14 cellular contexts compared by ENCODE assay signal in the genomic region with DNA sequence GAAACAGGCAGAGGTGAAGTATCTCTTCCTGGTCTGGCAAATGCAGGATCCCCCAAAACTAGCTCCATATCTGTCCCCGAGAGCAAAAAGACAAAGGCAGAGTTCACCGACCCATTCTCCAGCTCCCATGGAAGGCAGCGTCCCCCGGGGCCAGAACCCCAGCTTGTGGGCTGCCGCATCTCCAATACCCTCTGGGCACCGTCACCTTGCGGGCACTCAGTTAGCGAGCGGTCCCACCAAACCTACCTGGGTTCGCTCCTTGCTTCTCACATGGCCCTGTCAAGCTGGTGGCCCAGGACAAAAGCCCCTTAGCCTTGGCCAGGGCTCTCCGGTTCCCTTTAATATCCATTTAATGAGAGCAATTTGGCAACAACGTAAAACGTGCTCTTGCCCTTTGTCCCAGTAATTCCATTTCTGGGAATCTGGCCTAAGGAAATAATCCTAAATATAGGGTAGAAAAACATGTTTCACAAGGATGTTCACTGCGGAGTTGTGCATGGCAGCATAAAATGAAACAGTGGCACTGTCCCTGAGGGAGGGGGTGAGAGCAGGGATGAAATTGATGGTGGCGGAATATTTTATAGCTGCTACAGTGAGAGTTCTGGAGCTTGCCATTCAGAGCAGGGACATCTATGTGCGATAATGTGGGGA.
A peak's percentile ranks its signal among the peaks of the same experiment; 100 is the strongest.
DNase-seq lines count a peak whose midpoint lies in the region; ATAC-seq and TF ChIP-seq lines count a peak whose summit lies in the region.
"Had no signal": no experiment of that assay in that cellular context is flagged by ENCODE, and none has a peak within 500 bp of the region (broad histone marks: within the 10 kb centered on the region; RNA-seq: fewer than 3 reads in every experiment).

No MANE protein-coding gene starts in this region.

- H3K4me3 ChIP-seq in epithelial cell of esophagus (ENCODE audit: low read length): no peak overlapping the region
- H3K4me3 ChIP-seq in vagina: no peak overlapping the region
- H3K4me3 ChIP-seq: K562 had no signal

- DNase-seq in NCI-H748 (lab: John Stamatoyannopoulos, UW; ENCODE audit: unreplicated experiment): peak; percentile 66
- no peak for DNase-seq in NCI-H748 treated with DMSO at 0.1 percent for 48 hours (lab: John Stamatoyannopoulos, UW)
- peak; percentile 19 for DNase-seq in epithelial cell of esophagus (ENCODE audit: low read depth)
- DNase-seq in vagina (ENCODE audit: extremely low spot score in 2 of 2): no peak
- DNase-seq in substantia nigra (lab: John Stamatoyannopoulos, UW): no peak
- DNase-seq: 8988T; activated naive CD8-positive, alpha-beta T cell treated with anti-CD3 and anti-CD28 coated beads, Interleukin-2, amount 50 U/mL, for 24 hours; effector memory CD8-positive, alpha-beta T cell; NCI-H2107; nephron progenitor cell had no signal

- no peak for TF ChIP-seq CTCF in epithelial cell of esophagus (IDR thresholded peaks at IDR 0.05; ENCODE audit: insufficient read depth, low read depth, low read length, missing control alignments)
- no peak for TF ChIP-seq CTCF in nephron (IDR thresholded peaks at IDR 0.05; ENCODE audit: unreplicated experiment in 3 of 3)
- no peak for TF ChIP-seq CTCF in vagina (IDR thresholded peaks at IDR 0.05)

- no peak for TF ChIP-seq POLR2A in vagina (IDR thresholded peaks at IDR 0.05)

- H3K4me1 ChIP-seq in vagina: peaks cover 55% of the 10 kb centered on the region

- peaks cover 64% of the 10 kb centered on the region for H3K4me1 Mint-ChIP-seq in nephron

- peaks cover 1% of the 10 kb centered on the region for H3K36me3 Mint-ChIP-seq in nephron (ENCODE audit: low read depth)

- no peak overlapping the region for H3K4me3 Mint-ChIP-seq in nephron
- H3K4me3 Mint-ChIP-seq: activated naive CD8-positive, alpha-beta T cell treated with anti-CD3 and anti-CD28 coated beads, Interleukin-2, amount 50 U/mL, for 24 hours; effector memory CD8-positive, alpha-beta T cell; nephron progenitor cell had no signal

- intact Hi-C loops in vagina (cut with DNase I): no loop called here

- peak overlapping the region; percentile 86 for H3K27ac ChIP-seq in vagina
- no peak overlapping the region for H3K27ac ChIP-seq in substantia nigra (ENCODE audit: low read depth, low read length, poor library complexity, severe bottlenecking)

- H3K36me3 ChIP-seq in vagina: no peaks in the 10 kb centered on the region

- ATAC-seq in GM19351 (IDR thresholded peaks at IDR 0.05; ENCODE audit: unreplicated experiment) (no peak), HG03196 (IDR thresholded peaks at IDR 0.05; ENCODE audit: unreplicated experiment) (no peak)
- ATAC-seq: activated naive CD8-positive, alpha-beta T cell treated with anti-CD3 and anti-CD28 coated beads, Interleukin-2, amount 50 U/mL, for 24 hours; effector memory CD8-positive, alpha-beta T cell; K562 had no signal

- H3K27ac Mint-ChIP-seq in nephron: peak overlapping the region in 2 of 3 experiments; percentile 25 to 72
- H3K27ac Mint-ChIP-seq: activated naive CD8-positive, alpha-beta T cell treated with anti-CD3 and anti-CD28 coated beads, Interleukin-2, amount 50 U/mL, for 24 hours; nephron progenitor cell had no signal

- no peaks in the 10 kb centered on the region for H3K9me3 ChIP-seq in vagina

- no peaks in the 10 kb centered on the region for H3K27me3 ChIP-seq in vagina

- no peaks in the 10 kb centered on the region for H3K27me3 Mint-ChIP-seq in nephron (ENCODE audit: low read depth)
- H3K27me3 Mint-ChIP-seq: activated naive CD8-positive, alpha-beta T cell treated with anti-CD3 and anti-CD28 coated beads, Interleukin-2, amount 50 U/mL, for 24 hours; effector memory CD8-positive, alpha-beta T cell had no signal

- no peaks in the 10 kb centered on the region for H3K9me3 Mint-ChIP-seq in nephron
- H3K9me3 Mint-ChIP-seq: activated naive CD8-positive, alpha-beta T cell treated with anti-CD3 and anti-CD28 coated beads, Interleukin-2, amount 50 U/mL, for 24 hours; effector memory CD8-positive, alpha-beta T cell; nephron progenitor cell had no signal

Comparison
In these comparisons a context has a peak if more than half of its experiments do, and no peak if none do; other contexts are left out.
1. DNase-seq: peak in NCI-H748 (single experiment) and epithelial cell of esophagus (single experiment); none in NCI-H748 treated with DMSO at 0.1 percent for 48 hours (single experiment), vagina (0 of 2) and substantia nigra (0 of 49).